Comparison of ENCODE assay signal across 1 cellular context in the genomic region with DNA sequence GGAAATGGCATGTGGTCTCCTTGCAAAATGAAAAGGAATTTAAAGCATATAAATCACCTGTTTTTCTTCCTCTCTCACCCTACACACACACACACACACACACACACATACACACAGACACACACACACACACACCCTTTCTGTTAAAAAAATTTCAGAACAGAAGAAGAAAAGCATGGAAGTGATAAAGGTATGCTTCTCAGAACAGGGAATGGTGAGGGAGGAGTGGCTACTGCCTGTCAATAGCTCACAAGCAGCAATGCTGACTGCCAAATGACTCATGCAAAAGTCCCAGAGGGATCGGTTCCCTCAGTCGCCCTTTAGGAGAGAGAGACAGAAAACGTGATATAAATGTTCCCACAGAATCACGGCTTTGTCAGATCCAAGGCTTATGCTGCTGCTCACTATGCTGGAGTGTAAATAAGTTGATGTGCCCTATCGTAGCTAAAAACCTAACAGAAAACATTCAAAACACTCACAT.
TF ChIP-seq lines count a peak whose summit lies in the region.

No MANE protein-coding gene starts in this region.

TF ChIP-seq in SK-N-SH treated with all-trans-retinoic acid at 6 μM for 48 hours, 23 proteins besides CTCF, POLR2A, EP300 and RAD21 (continued from another document):
- TF ChIP-seq, protein P1, sequence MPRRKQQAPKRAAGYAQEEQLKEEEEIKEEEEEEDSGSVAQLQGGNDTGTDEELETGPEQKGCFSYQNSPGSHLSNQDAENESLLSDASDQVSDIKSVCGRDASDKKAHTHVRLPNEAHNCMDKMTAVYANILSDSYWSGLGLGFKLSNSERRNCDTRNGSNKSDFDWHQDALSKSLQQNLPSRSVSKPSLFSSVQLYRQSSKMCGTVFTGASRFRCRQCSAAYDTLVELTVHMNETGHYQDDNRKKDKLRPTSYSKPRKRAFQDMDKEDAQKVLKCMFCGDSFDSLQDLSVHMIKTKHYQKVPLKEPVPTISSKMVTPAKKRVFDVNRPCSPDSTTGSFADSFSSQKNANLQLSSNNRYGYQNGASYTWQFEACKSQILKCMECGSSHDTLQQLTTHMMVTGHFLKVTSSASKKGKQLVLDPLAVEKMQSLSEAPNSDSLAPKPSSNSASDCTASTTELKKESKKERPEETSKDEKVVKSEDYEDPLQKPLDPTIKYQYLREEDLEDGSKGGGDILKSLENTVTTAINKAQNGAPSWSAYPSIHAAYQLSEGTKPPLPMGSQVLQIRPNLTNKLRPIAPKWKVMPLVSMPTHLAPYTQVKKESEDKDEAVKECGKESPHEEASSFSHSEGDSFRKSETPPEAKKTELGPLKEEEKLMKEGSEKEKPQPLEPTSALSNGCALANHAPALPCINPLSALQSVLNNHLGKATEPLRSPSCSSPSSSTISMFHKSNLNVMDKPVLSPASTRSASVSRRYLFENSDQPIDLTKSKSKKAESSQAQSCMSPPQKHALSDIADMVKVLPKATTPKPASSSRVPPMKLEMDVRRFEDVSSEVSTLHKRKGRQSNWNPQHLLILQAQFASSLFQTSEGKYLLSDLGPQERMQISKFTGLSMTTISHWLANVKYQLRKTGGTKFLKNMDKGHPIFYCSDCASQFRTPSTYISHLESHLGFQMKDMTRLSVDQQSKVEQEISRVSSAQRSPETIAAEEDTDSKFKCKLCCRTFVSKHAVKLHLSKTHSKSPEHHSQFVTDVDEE (CRISPR knock-in tag; IDR thresholded peaks at IDR 0.05): no peak
- TF ChIP-seq PPARA (CRISPR knock-in tag; IDR thresholded peaks at IDR 0.05; ENCODE audit: borderline replicate concordance) (no peak), ZFP30 (CRISPR knock-in tag; IDR thresholded peaks at IDR 0.05) (no peak), SNAI2 (CRISPR knock-in tag; IDR thresholded peaks at IDR 0.05) (no peak)
